In genomic region chr7:138478499-138478908, GRCh38 we compare ENCODE assay signal across 1 cellular context.
TF ChIP-seq lines count a peak whose summit lies in the region.

No MANE protein-coding gene starts in this region.

TF ChIP-seq in GM12878, 131 proteins besides CTCF, POLR2A, EP300 and RAD21 (continued from another document):
- no peak for TF ChIP-seq ZBTB11 (CRISPR knock-in tag; IDR thresholded peaks at IDR 0.05)
